8 cellular contexts compared by ENCODE assay signal in the genomic region with DNA sequence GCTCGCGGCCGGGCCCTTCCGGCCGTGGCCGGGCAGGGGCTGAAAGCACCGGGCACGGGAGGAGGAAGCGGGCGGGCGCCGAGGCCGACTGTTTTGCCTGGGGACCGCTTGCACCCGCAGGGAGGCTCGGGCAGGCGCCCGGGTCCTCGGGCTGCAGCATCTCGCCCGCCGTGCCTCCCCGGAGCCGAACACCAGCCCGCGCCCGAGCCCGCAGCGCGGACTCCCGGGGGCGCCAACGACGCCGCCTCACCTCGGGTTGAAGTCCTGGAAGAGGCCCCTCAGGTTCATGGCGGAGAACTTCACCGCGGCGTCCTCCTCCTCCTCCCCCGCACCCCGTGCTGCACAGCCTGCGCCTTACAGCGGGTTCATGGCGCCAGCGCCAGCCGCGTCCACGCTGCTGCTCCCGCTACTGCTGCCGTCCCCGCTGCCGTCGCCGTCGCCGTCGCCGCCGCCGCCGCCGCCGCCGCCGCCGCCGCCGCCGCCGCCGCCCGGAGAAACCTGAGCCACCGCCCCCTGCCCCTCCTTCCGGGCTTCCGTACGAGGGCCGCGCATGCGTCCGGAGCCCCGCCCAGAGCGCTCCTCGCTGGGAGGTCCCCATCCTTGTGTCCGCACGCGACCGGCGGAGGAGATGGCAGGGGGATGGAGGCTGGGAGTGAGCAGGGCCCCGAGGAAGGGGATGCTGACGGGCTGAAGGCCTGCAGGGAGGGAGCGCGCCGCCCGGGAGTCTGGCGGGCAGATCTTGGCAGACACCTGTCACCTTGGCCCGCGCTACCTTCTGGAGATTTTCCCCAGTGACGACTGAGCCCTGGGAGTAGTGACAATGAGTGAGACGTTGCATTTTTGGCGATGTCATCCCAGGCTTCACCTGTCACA. TPM values are rescaled to one million over a fixed set of nuclear protein-coding genes. Genes with fewer than 3 reads are reported as not detected.
DNase-seq lines count a peak whose midpoint lies in the region; ATAC-seq and TF ChIP-seq lines count a peak whose summit lies in the region.

A gene (minus strand): TSS at position 500 of the 873 bp plus-strand sequence. CDS start 212 bp downstream, at position 288.

- POLR2A ChIA-PET in BJ (lab: Charles Lee): no interaction called here
- POLR2A ChIA-PET in activated CD8-positive, alpha-beta memory T cell treated with anti-CD3 and anti-CD28 coated beads for 36 hours (lab: Charles Lee): no interaction called here

- peak within 1 kb of the TSS; percentile 92 for H3K4me3 Mint-ChIP-seq in mesothelial cell of epicardium

- no peaks in the 10 kb centered on the region for H3K36me3 Mint-ChIP-seq in mesothelial cell of epicardium

- no peaks in the 10 kb centered on the region for H3K9me3 ChIP-seq in endocrine pancreas (ENCODE audit: control insufficient read depth, low read length)

- H3K27ac Mint-ChIP-seq in mesothelial cell of epicardium: peak within 1 kb of the TSS; percentile 90

- peaks cover 16% of the 10 kb centered on the region for H3K4me1 Mint-ChIP-seq in mesothelial cell of epicardium

- no peaks in the 10 kb centered on the region for H3K36me3 ChIP-seq in BJ (ENCODE audit: control insufficient read depth, insufficient read depth, low read length)
- H3K36me3 ChIP-seq in endocrine pancreas (ENCODE audit: control insufficient read depth, insufficient read depth, low read length): no peaks in the 10 kb centered on the region

- CTCF ChIA-PET in BJ (lab: Yijun Ruan, JAX): no interaction called here
- CTCF ChIA-PET in activated CD8-positive, alpha-beta memory T cell treated with anti-CD3 and anti-CD28 coated beads for 36 hours (lab: Charles Lee): no interaction called here

- H3K4me1 ChIP-seq in endocrine pancreas (ENCODE audit: control insufficient read depth, insufficient read depth, low read length): peaks cover 6% of the 10 kb centered on the region

- H3K27me3 ChIP-seq in BJ (ENCODE audit: control insufficient read depth, insufficient read depth, low read length): peaks cover 4% of the 10 kb centered on the region
- no peaks in the 10 kb centered on the region for H3K27me3 ChIP-seq in endocrine pancreas (ENCODE audit: control insufficient read depth, insufficient read depth, low read length)

- peak within 1 kb of the TSS; percentile 68 for H3K4me3 ChIP-seq in BJ (ENCODE audit: low read depth, low read length)
- peak within 1 kb of the TSS; percentile 69 for H3K4me3 ChIP-seq in endocrine pancreas (ENCODE audit: control insufficient read depth, insufficient read depth, low read length)

- H3K27me3 Mint-ChIP-seq in mesothelial cell of epicardium (ENCODE audit: low read depth): peaks cover 31% of the 10 kb centered on the region

- no peak for DNase-seq in BJ (ENCODE audit: low read depth)
- peak; percentile 13 for DNase-seq in GM19240 (ENCODE audit: insufficient read length, low spot score)
- peak; percentile 82 for DNase-seq in NCI-H748 (lab: John Stamatoyannopoulos, UW; ENCODE audit: unreplicated experiment)
- peak in 1 of 2 experiments; percentile 75 for DNase-seq in mesothelial cell of epicardium (ENCODE audit: low spot score in 2 of 2, unreplicated experiment in 2 of 2)
- peak; percentile 63 to 64 for DNase-seq in stimulated activated CD8-positive, alpha-beta memory T cell treated with anti-CD3 and anti-CD28 coated beads, Interleukin-15, amount 100 ng/mL, for 48 hours (ENCODE audit: low read depth in 2 of 2)

- peaks cover 14% of the 10 kb centered on the region for H3K9me3 Mint-ChIP-seq in mesothelial cell of epicardium

- TF ChIP-seq CTCF in BJ (IDR thresholded peaks at IDR 0.05; ENCODE audit: insufficient read depth, low read depth, low read length): no peak
- no peak for TF ChIP-seq CTCF in mesothelial cell of epicardium (IDR thresholded peaks at IDR 0.05; ENCODE audit: unreplicated experiment)

- H3K9ac ChIP-seq in endocrine pancreas (ENCODE audit: control insufficient read depth, insufficient read depth, low read length): peak within 1 kb of the TSS; percentile 51

- ATAC-seq in HG03442 (IDR thresholded peaks at IDR 0.05; ENCODE audit: unreplicated experiment): peak; percentile 95

RNA-seq across cellular contexts. Expression of the gene that starts here (rescaled TPM):
- 19.7 and 20.6 TPM in 2 replicates for polyA plus RNA-seq in BJ (2011; rRNA removed)
- 40.5 and 51.5 TPM in 2 replicates for polyA minus RNA-seq in BJ (2011; rRNA and poly(A)+ RNA removed)
- total RNA-seq in activated CD8-positive, alpha-beta memory T cell treated with anti-CD3 and anti-CD28 coated beads for 36 hours: 10 to 100 TPM; 17.7 to 25.3 TPM
- 26.8 to 29.9 TPM (median 29.3 TPM) in 3 replicates for total RNA-seq in mesothelial cell of epicardium
